Comparison of ENCODE assay signal across 9 cellular contexts in genomic region chr12:126069549-126070165, GRCh38.
DNase-seq lines count a peak whose midpoint lies in the region; ATAC-seq and TF ChIP-seq lines count a peak whose summit lies in the region.
"Had no signal": no experiment of that assay in that cellular context is flagged by ENCODE, and none has a peak within 500 bp of the region (broad histone marks: within the 10 kb centered on the region; RNA-seq: fewer than 3 reads in every experiment).

No MANE protein-coding gene starts in this region.

- H3K36me3 ChIP-seq in heart left ventricle (no peaks in the 10 kb centered on the region), right atrium auricular region (no peaks in the 10 kb centered on the region), PC-9 (ENCODE audit: low read depth) (no peaks in the 10 kb centered on the region), mucosa of descending colon (ENCODE audit: low read depth) (no peaks in the 10 kb centered on the region)

- H3F3A ChIP-seq in PC-9 (ENCODE audit: insufficient read depth, low read depth) = no peaks in the 10 kb centered on the region

- TF ChIP-seq CTCF in heart left ventricle (IDR thresholded peaks at IDR 0.05) (peak in 11 of 12 donors; percentile 13 to 50 (median 39)), right atrium auricular region (IDR thresholded peaks at IDR 0.05) (peak in 1 of 2 donors; percentile 68), PC-9 (conservative IDR thresholded peaks at IDR 0.05) (peak; percentile 83), brain (conservative IDR thresholded peaks at IDR 0.05) (peak; percentile 53 to 77), mucosa of descending colon (IDR thresholded peaks at IDR 0.05) (no peak)

- peaks cover 0 to 3% (median 0%) of the 10 kb centered on the region in 9 donors for H3K27me3 ChIP-seq in heart left ventricle
- no peaks in the 10 kb centered on the region for H3K27me3 ChIP-seq in right atrium auricular region
- no peaks in the 10 kb centered on the region for H3K27me3 ChIP-seq in PC-9 (ENCODE audit: insufficient read depth, low read depth)

- peaks cover 6% of the 10 kb centered on the region for H3K27me3 Mint-ChIP-seq in brain

- H3K9me3 Mint-ChIP-seq in brain = peaks cover 30 to 62% (median 35%) of the 10 kb centered on the region in 5 experiments

- no peak for TF ChIP-seq POLR2A in heart left ventricle (IDR thresholded peaks at IDR 0.05)

- no peaks in the 10 kb centered on the region for H3K4me1 Mint-ChIP-seq in brain

- no peak for DNase-seq in heart left ventricle
- DNase-seq in right atrium auricular region (ENCODE audit: low spot score) = no peak
- DNase-seq in HT1080 (ENCODE audit: low read depth) = peak; percentile 67
- peak in 1 of 2 experiments; percentile 60 for DNase-seq in PC-9
- DNase-seq in mucosa of descending colon = peak in 2 of 3 donors; percentile 33 to 50

- intact Hi-C loops in heart left ventricle (cut with DNase I) (loop anchor here in 1 of 10 donors (10.0 kb wide), 1 partner anchor 805 kb away; no protein-coding TSS in a partner anchor), PC-9 (cut with micrococcal nuclease; ENCODE audit: unreplicated experiment) (loop anchor here (1.0 to 5.0 kb wide), 2 partner anchors 703 to 805 kb away; no protein-coding TSS in a partner anchor), mucosa of descending colon (cut with DNase I, micrococcal nuclease) (no loop called here)

- no peak overlapping the region for H3K4me3 Mint-ChIP-seq in brain

- CTCF ChIA-PET in PC-9 (lab: Charles Lee) = no interaction called here

- POLR2A ChIA-PET in PC-9 (lab: Charles Lee; ENCODE audit: unreplicated experiment) = no interaction called here

- H2AFZ ChIP-seq in PC-9 = no peak overlapping the region

- H3K9me3 ChIP-seq in heart left ventricle = peaks cover 0 to 25% (median 7%) of the 10 kb centered on the region in 12 donors
- peaks cover 0 to 26% of the 10 kb centered on the region in 2 donors for H3K9me3 ChIP-seq in right atrium auricular region
- peaks cover 3% of the 10 kb centered on the region; the same call in 1 of the 2 replicates for H3K9me3 ChIP-seq in PC-9 (ENCODE audit: insufficient read depth, low read depth)
- H3K9me3 ChIP-seq in mucosa of descending colon = peaks cover 29% of the 10 kb centered on the region

- H3K27ac ChIP-seq in heart left ventricle (no peak overlapping the region), right atrium auricular region (no peak overlapping the region), PC-9 (no peak overlapping the region)
- H3K27ac ChIP-seq: epithelial cell of prostate had no signal

- H3K4me1 ChIP-seq in heart left ventricle (no peaks in the 10 kb centered on the region), right atrium auricular region (no peaks in the 10 kb centered on the region), PC-9 (replicated peaks; ENCODE audit: insufficient read depth) (no peaks in the 10 kb centered on the region), mucosa of descending colon (ENCODE audit: low read depth) (no peaks in the 10 kb centered on the region)

- peaks cover 8% of the 10 kb centered on the region for H3K36me3 Mint-ChIP-seq in brain

- no peak overlapping the region for H3K4me2 ChIP-seq in PC-9

- H4K20me1 ChIP-seq in PC-9 (ENCODE audit: insufficient read depth) = no peaks in the 10 kb centered on the region

- no peaks in the 10 kb centered on the region for H3K79me2 ChIP-seq in PC-9 (ENCODE audit: low read depth)

- peak overlapping the region in 2 of 5 experiments; percentile 34 to 47 for H3K27ac Mint-ChIP-seq in brain

- ATAC-seq in heart left ventricle (no peak), mucosa of descending colon (no peak), GM21423 (IDR thresholded peaks at IDR 0.05; ENCODE audit: unreplicated experiment) (no peak), GM21367 (IDR thresholded peaks at IDR 0.05; ENCODE audit: unreplicated experiment) (no peak)

- 16 to 20% (median 17%) methylated on average over 4 of the region's 4 CpGs for WGBS in heart left ventricle, 4 donors

- H3K4me3 ChIP-seq in heart left ventricle (no peak overlapping the region), right atrium auricular region (no peak overlapping the region), PC-9 (no peak overlapping the region), mucosa of descending colon (no peak overlapping the region)

- BruUV-seq in PC-9 (replicated peaks; lab: Mats Ljungman, UMichigan) = no TSS peak

- H3K9me2 ChIP-seq in PC-9 (ENCODE audit: insufficient read depth) = no peaks in the 10 kb centered on the region

Comparison
In these comparisons a context has a peak if more than half of its experiments do, and no peak if none do; other contexts are left out.
1. DNase-seq: peak in HT1080 (single experiment) and mucosa of descending colon (2 of 3); none in heart left ventricle (0 of 5) and right atrium auricular region (single experiment).